11 cellular contexts compared by ENCODE assay signal in genomic region chr13:113839536-113840204, GRCh38. TPM values are rescaled to one million over a fixed set of nuclear protein-coding genes. Genes with fewer than 3 reads are reported as not detected.
A peak's percentile ranks its signal among the peaks of the same experiment; 100 is the strongest.
DNase-seq lines count a peak whose midpoint lies in the region; TF ChIP-seq lines count a peak whose summit lies in the region.
"Had no signal": no experiment of that assay in that cellular context is flagged by ENCODE, and none has a peak within 500 bp of the region (broad histone marks: within the 10 kb centered on the region; RNA-seq: fewer than 3 reads in every experiment).

No MANE protein-coding gene starts in this region.

- no peak overlapping the region for H2AFZ ChIP-seq in GM23248
- no peak overlapping the region for H2AFZ ChIP-seq in osteoblast (ENCODE audit: low read length)

- no peaks in the 10 kb centered on the region for H3K27me3 Mint-ChIP-seq in chondrocyte (ENCODE audit: low read depth)

- no peaks in the 10 kb centered on the region for H3K9me2 ChIP-seq in GM23248 (ENCODE audit: insufficient read depth)

- H3K36me3 ChIP-seq in GM23248 (ENCODE audit: low read depth): peaks cover 26% of the 10 kb centered on the region; the same call in 1 of the 2 replicates
- peaks cover 2% of the 10 kb centered on the region for H3K36me3 ChIP-seq in iPS-15b (ENCODE audit: control insufficient read depth, insufficient read depth, low read length)
- peaks cover 13 to 17% (median 16%) of the 10 kb centered on the region in 3 donors for H3K36me3 ChIP-seq in skeletal muscle tissue (ENCODE audit: control insufficient read depth in 3 of 3, insufficient read depth in 3 of 3, low read length in 3 of 3)
- peaks cover 43% of the 10 kb centered on the region for H3K36me3 ChIP-seq in osteoblast (ENCODE audit: insufficient read depth, low read length)
- H3K36me3 ChIP-seq: BE2C had no signal

- peak overlapping the region; percentile 8 for H3K27ac Mint-ChIP-seq in chondrocyte (ENCODE audit: unreplicated experiment)

- peak overlapping the region; percentile 60; the same call in 1 of the 2 replicates for H3K4me3 ChIP-seq in GM23248
- no peak overlapping the region for H3K4me3 ChIP-seq in iPS-15b (ENCODE audit: low read depth, low read length)
- H3K4me3 ChIP-seq in skeletal muscle tissue (ENCODE audit: low read length in 3 of 3): peak overlapping the region in 1 of 3 donors; percentile 71
- H3K4me3 ChIP-seq in osteoblast (ENCODE audit: insufficient read depth, low read length): no peak overlapping the region
- H3K4me3 ChIP-seq: SJSA1 had no signal

- H3K27ac ChIP-seq in GM23248 (peak overlapping the region; percentile 22; the same call in 1 of the 2 replicates), skeletal muscle tissue (ENCODE audit: low read depth, low read length) (peak overlapping the region; percentile 95), osteoblast (ENCODE audit: low read depth, low read length) (no peak overlapping the region)
- H3K27ac ChIP-seq: SJSA1 had no signal

- H3K27me3 ChIP-seq in GM23248 (replicated peaks; ENCODE audit: insufficient read depth) (no peaks in the 10 kb centered on the region), iPS-15b (ENCODE audit: control insufficient read depth, insufficient read depth, low read length) (no peaks in the 10 kb centered on the region), skeletal muscle tissue (ENCODE audit: control insufficient read depth in 3 of 3, insufficient read depth in 3 of 3, low read length in 3 of 3) (no peaks in the 10 kb centered on the region), osteoblast (ENCODE audit: insufficient read depth, low read length) (no peaks in the 10 kb centered on the region)
- H3K27me3 ChIP-seq: BE2C, SJSA1 had no signal

- in situ Hi-C loops in GM23248 (cut with MboI): no loop called here

- H3K79me2 ChIP-seq in GM23248 (ENCODE audit: insufficient read depth) (peaks cover 63% of the 10 kb centered on the region), osteoblast (ENCODE audit: insufficient read depth, low read length) (peaks cover 57% of the 10 kb centered on the region)

- H4K20me1 ChIP-seq in GM23248 (ENCODE audit: insufficient read depth) (no peaks in the 10 kb centered on the region), osteoblast (ENCODE audit: insufficient read depth, low read length) (peaks cover 46% of the 10 kb centered on the region)

- H3K9ac ChIP-seq in GM23248 (peak overlapping the region; percentile 85; the same call in 1 of the 2 replicates), iPS-15b (ENCODE audit: low read depth, low read length) (peak overlapping the region; percentile 73), skeletal muscle tissue (ENCODE audit: low read depth in 1 of 3, low read length in 3 of 3) (peak overlapping the region; percentile 40 to 68 (median 56))

- 93 to 95% methylated on average over 23 to 24 of the region's 24 CpGs for WGBS in GM23248 (ENCODE audit: low coverage in 1 of 2, low lambda C conversion rate in 2 of 2, missing lambda C conversion rate in 2 of 2), 2 experiments

- H3K4me1 Mint-ChIP-seq in chondrocyte (ENCODE audit: low read depth): peaks cover 25% of the 10 kb centered on the region

- no peak for TF ChIP-seq CTCF in chondrocyte (IDR thresholded peaks at IDR 0.05)
- TF ChIP-seq CTCF in osteoblast (IDR thresholded peaks at IDR 0.05; ENCODE audit: extremely low read depth, low read depth, low read length): no peak

- no peak overlapping the region for H3K4me3 Mint-ChIP-seq in chondrocyte (ENCODE audit: unreplicated experiment)

- H3K36me3 Mint-ChIP-seq in chondrocyte (ENCODE audit: low read depth): peaks cover 7% of the 10 kb centered on the region

- peaks cover 41% of the 10 kb centered on the region for H3K4me1 ChIP-seq in GM23248 (ENCODE audit: insufficient read depth)
- H3K4me1 ChIP-seq in iPS-15b (ENCODE audit: control insufficient read depth, insufficient read depth, low read length): no peaks in the 10 kb centered on the region
- H3K4me1 ChIP-seq in skeletal muscle tissue (ENCODE audit: control insufficient read depth in 3 of 3, insufficient read depth in 3 of 3, low read length in 3 of 3): peaks cover 46 to 54% (median 53%) of the 10 kb centered on the region in 3 donors
- peaks cover 37% of the 10 kb centered on the region for H3K4me1 ChIP-seq in osteoblast (ENCODE audit: insufficient read depth, low read length)

- DNase-seq in GM23248: no peak
- DNase-seq in chondrocyte (ENCODE audit: low spot score): no peak
- no peak for DNase-seq in OCI-M2 (lab: John Stamatoyannopoulos, UW; ENCODE audit: unreplicated experiment)
- no peak for DNase-seq in osteoblast (ENCODE audit: insufficient read length, low spot score, missing footprints)
- DNase-seq in Kasumi-1 (lab: John Stamatoyannopoulos, UW): no peak
- DNase-seq in NCI-H748 (lab: John Stamatoyannopoulos, UW; ENCODE audit: unreplicated experiment): no peak
- DNase-seq: BE2C, NCI-H446 had no signal

- H3K9me3 ChIP-seq in GM23248 (ENCODE audit: low read depth) (no peaks in the 10 kb centered on the region), iPS-15b (ENCODE audit: control insufficient read depth, insufficient read depth, low read length) (no peaks in the 10 kb centered on the region), skeletal muscle tissue (ENCODE audit: control insufficient read depth in 3 of 3, low read length in 3 of 3) (no peaks in the 10 kb centered on the region), osteoblast (ENCODE audit: low read depth, low read length) (no peaks in the 10 kb centered on the region)
- H3K9me3 ChIP-seq: BE2C, SJSA1 had no signal

- no peaks in the 10 kb centered on the region for H3K9me3 Mint-ChIP-seq in chondrocyte (ENCODE audit: low read depth)

- H3K4me2 ChIP-seq in GM23248 (ENCODE audit: unreplicated experiment) (no peak overlapping the region), osteoblast (ENCODE audit: insufficient read depth, low read length) (no peak overlapping the region)

- peaks cover 20% of the 10 kb centered on the region for H3F3A ChIP-seq in GM23248 (ENCODE audit: insufficient read depth)

RNA-seq across cellular contexts. Expression of gene GAS6, which starts 24.2 kb away (rescaled TPM):
- 998 and 1,035 TPM in 2 replicates for total RNA-seq in GM23248 (2014; rRNA removed; shearing (Covaris generic))
- polyA plus RNA-seq in GM23248 (2016; fragmentation: Nextera tagmentation; extraction: Ambion mirVana): 822 and 865 TPM in 2 replicates
- 83.7 to 113 TPM (median 111 TPM) in 3 replicates for total RNA-seq in chondrocyte
- total RNA-seq in skeletal muscle tissue: 25.1 TPM
- total RNA-seq in osteoblast: 417 and 480 TPM in 2 replicates
